12 cellular contexts compared by ENCODE assay signal in genomic region chr15:58077427-58077826, GRCh38.
DNase-seq lines count a peak whose midpoint lies in the region; ATAC-seq and TF ChIP-seq lines count a peak whose summit lies in the region.
"Had no signal": no experiment of that assay in that cellular context is flagged by ENCODE, and none has a peak within 500 bp of the region (broad histone marks: within the 10 kb centered on the region; RNA-seq: fewer than 3 reads in every experiment).

No MANE protein-coding gene starts in this region.

- H3K27ac ChIP-seq in 22Rv1, result no peak overlapping the region

- TF ChIP-seq CTCF in 22Rv1 (IDR thresholded peaks at IDR 0.05), result peak; percentile 53
- TF ChIP-seq CTCF in GM13976 (IDR thresholded peaks at IDR 0.05; ENCODE audit: borderline replicate concordance, control extremely low read depth, extremely low read depth, insufficient read depth, missing control alignments), result no peak

- intact Hi-C loops in head of caudate nucleus (cut with DNase I), result no loop called here

- DNase-seq in GM13976 (ENCODE audit: low spot score) (peak; percentile 12), RPMI8226 (peak; percentile 17), iPS-NIHi7 (ENCODE audit: extremely low spot score) (peak; percentile 44), head of caudate nucleus (no peak)
- DNase-seq in activated T-cell treated with anti-CD3 and anti-CD28 coated beads, Interleukin-2, amount 50 U/mL, for 1 hour, result no peak
- DNase-seq: effector memory CD8-positive, alpha-beta T cell; HCEC 1CT; left cardiac atrium had no signal

- in situ Hi-C loops in GM13976 (cut with MboI; ENCODE audit: low sequenced_read_pairs, unreplicated experiment), result no loop called here

- ATAC-seq in GM21360 (IDR thresholded peaks at IDR 0.05; ENCODE audit: unreplicated experiment) (no peak), GM21825 (IDR thresholded peaks at IDR 0.05; ENCODE audit: unreplicated experiment) (no peak)
- ATAC-seq: effector memory CD8-positive, alpha-beta T cell; sciatic nerve had no signal

Comparison
In these comparisons a context has a peak if more than half of its experiments do, and no peak if none do; other contexts are left out.
1. DNase-seq: peak in GM13976 (single experiment), RPMI8226 (single experiment) and iPS-NIHi7 (single experiment); none in head of caudate nucleus (0 of 42) and activated T-cell treated with anti-CD3 and anti-CD28 coated beads, Interleukin-2, amount 50 U/mL, for 1 hour (single experiment).